31 cellular contexts compared by ENCODE assay signal in genomic region chr13:25186187-25186586, GRCh38. TPM values are rescaled to one million over a fixed set of nuclear protein-coding genes. Genes with fewer than 3 reads are reported as not detected.
A peak's percentile ranks its signal among the peaks of the same experiment; 100 is the strongest.
DNase-seq lines count a peak whose midpoint lies in the region; ATAC-seq and TF ChIP-seq lines count a peak whose summit lies in the region.
"Had no signal": no experiment of that assay in that cellular context is flagged by ENCODE, and none has a peak within 500 bp of the region (broad histone marks: within the 10 kb centered on the region; RNA-seq: fewer than 3 reads in every experiment).

No MANE protein-coding gene starts in this region.

- no peak overlapping the region for H3K4me3 Mint-ChIP-seq in osteocyte (ENCODE audit: unreplicated experiment)
- H3K4me3 Mint-ChIP-seq in natural killer cell treated with Interleukin-12 subunit alpha and Interleukin-12 subunit beta and Interleukin-15 and Interleukin-18, amount 100 ng/mL, for 72 hours: no peak overlapping the region
- H3K4me3 Mint-ChIP-seq: activated naive CD8-positive, alpha-beta T cell treated with anti-CD3 and anti-CD28 coated beads, Interleukin-2, amount 10 ng/mL, durations not matched to agents 7 days and 5 days; natural killer cell had no signal

- no peak for TF ChIP-seq CTCF in GM13977 (IDR thresholded peaks at IDR 0.05; ENCODE audit: extremely low read depth, insufficient read depth, missing control alignments)
- no peak for TF ChIP-seq CTCF in osteocyte (IDR thresholded peaks at IDR 0.05)

- in situ Hi-C loops in GM13977 (cut with MboI; ENCODE audit: low pct_unique_long_range_greater_than_20kb, low sequenced_read_pairs, unreplicated experiment): no loop called here

- peak; percentile 36 for ATAC-seq in GM21367 (IDR thresholded peaks at IDR 0.05; ENCODE audit: unreplicated experiment)
- peak; percentile 45 for ATAC-seq in HG03095 (IDR thresholded peaks at IDR 0.05; ENCODE audit: unreplicated experiment)
- no peak for ATAC-seq in natural killer cell treated with Interleukin-12 subunit alpha and Interleukin-12 subunit beta and Interleukin-15 and Interleukin-18, amount 100 ng/mL, for 72 hours
- ATAC-seq: esophagus mucosa, heart left ventricle, lower lobe of right lung, natural killer cell had no signal

- H3K4me1 Mint-ChIP-seq in osteocyte (ENCODE audit: unreplicated experiment): no peaks in the 10 kb centered on the region
- H3K4me1 Mint-ChIP-seq in natural killer cell treated with Interleukin-12 subunit alpha and Interleukin-12 subunit beta and Interleukin-15 and Interleukin-18, amount 100 ng/mL, for 72 hours (ENCODE audit: low read depth in 2 of 2): no peaks in the 10 kb centered on the region
- H3K4me1 Mint-ChIP-seq: activated naive CD8-positive, alpha-beta T cell treated with anti-CD3 and anti-CD28 coated beads, Interleukin-2, amount 10 ng/mL, durations not matched to agents 7 days and 5 days; natural killer cell had no signal

- no peaks in the 10 kb centered on the region for H3K9me3 Mint-ChIP-seq in osteocyte (ENCODE audit: unreplicated experiment)
- H3K9me3 Mint-ChIP-seq in natural killer cell treated with Interleukin-12 subunit alpha and Interleukin-12 subunit beta and Interleukin-15 and Interleukin-18, amount 100 ng/mL, for 72 hours: no peaks in the 10 kb centered on the region
- H3K9me3 Mint-ChIP-seq: activated naive CD8-positive, alpha-beta T cell treated with anti-CD3 and anti-CD28 coated beads, Interleukin-2, amount 10 ng/mL, durations not matched to agents 7 days and 5 days; natural killer cell had no signal

- no peaks in the 10 kb centered on the region for H3K36me3 Mint-ChIP-seq in osteocyte (ENCODE audit: unreplicated experiment)
- no peaks in the 10 kb centered on the region for H3K36me3 Mint-ChIP-seq in natural killer cell treated with Interleukin-12 subunit alpha and Interleukin-12 subunit beta and Interleukin-15 and Interleukin-18, amount 100 ng/mL, for 72 hours
- H3K36me3 Mint-ChIP-seq: activated naive CD8-positive, alpha-beta T cell treated with anti-CD3 and anti-CD28 coated beads, Interleukin-2, amount 10 ng/mL, durations not matched to agents 7 days and 5 days; natural killer cell had no signal

- peak; percentile 43 for DNase-seq in GM13977 (ENCODE audit: low spot score)
- peak; percentile 59 for DNase-seq in osteocyte (ENCODE audit: extremely low spot score, unreplicated experiment)
- no peak for DNase-seq in NCI-H510A treated with DMSO at 0.1 percent for 48 hours (lab: John Stamatoyannopoulos, UW)
- DNase-seq in natural killer cell treated with Interleukin-12 subunit alpha and Interleukin-12 subunit beta and Interleukin-15 and Interleukin-18, amount 100 ng/mL, for 72 hours (ENCODE audit: low spot score): no peak
- no peak for DNase-seq in kidney glomerular epithelial cell (lab: John Stamatoyannopoulos, UW)
- DNase-seq: activated CD4-positive, alpha-beta T cell treated with anti-CD3 and anti-CD28 coated beads for 4 hours; activated gamma-delta T cell; activated naive CD8-positive, alpha-beta T cell treated with anti-CD3 and anti-CD28 coated beads, Interleukin-2, amount 10 ng/mL, durations not matched to agents 7 days and 5 days; activated T-cell treated with anti-CD3 and anti-CD28 coated beads, Interleukin-2, amount 50 U/mL, for 1 hour; DND-41; foreskin fibroblast; HCEC 1CT; heart left ventricle; lower lobe of right lung; natural killer cell; NCI-H1048; NCI-H187; NCI-H2171; NCI-H524 treated with DMSO at 0.1 percent for 48 hours; ovary; retina; Right ventricle myocardium superior; small intestine; stimulated activated CD4-positive, alpha-beta T cell treated with anti-CD3 and anti-CD28 coated beads, Interleukin-1b, Interleukin-23, amount 100 ng/mL, for 48 hours; trophoblast cell had no signal

- no peak overlapping the region for H3K27ac Mint-ChIP-seq in osteocyte (ENCODE audit: unreplicated experiment)
- H3K27ac Mint-ChIP-seq in natural killer cell treated with Interleukin-12 subunit alpha and Interleukin-12 subunit beta and Interleukin-15 and Interleukin-18, amount 100 ng/mL, for 72 hours: no peak overlapping the region
- H3K27ac Mint-ChIP-seq: activated naive CD8-positive, alpha-beta T cell treated with anti-CD3 and anti-CD28 coated beads, Interleukin-2, amount 10 ng/mL, durations not matched to agents 7 days and 5 days; IgD-negative memory B cell; natural killer cell had no signal

- H3K27me3 Mint-ChIP-seq in osteocyte (ENCODE audit: unreplicated experiment): peaks cover 47% of the 10 kb centered on the region
- peaks cover 29 to 63% of the 10 kb centered on the region in 2 donors for H3K27me3 Mint-ChIP-seq in natural killer cell treated with Interleukin-12 subunit alpha and Interleukin-12 subunit beta and Interleukin-15 and Interleukin-18, amount 100 ng/mL, for 72 hours

RNA-seq across cellular contexts. Expression of gene AMER2, which starts 14.1 kb away (rescaled TPM):
- total RNA-seq in osteocyte: not detected in 2 replicates
- total RNA-seq in natural killer cell treated with Interleukin-12 subunit alpha and Interleukin-12 subunit beta and Interleukin-15 and Interleukin-18, amount 100 ng/mL, for 72 hours: not detected
- total RNA-seq: activated CD8-positive, alpha-beta memory T cell treated with anti-CD3 and anti-CD28 coated beads for 36 hours; activated naive CD8-positive, alpha-beta T cell treated with anti-CD3 and anti-CD28 coated beads, Interleukin-2, amount 10 ng/mL, durations not matched to agents 7 days and 5 days; ascending aorta; esophagus mucosa; heart left ventricle; lower lobe of right lung; natural killer cell; Right ventricle myocardium superior had no signal

Comparison
In these comparisons a context has a peak if more than half of its experiments do, and no peak if none do; other contexts are left out.
1. DNase-seq: peak in GM13977 (single experiment) and osteocyte (single experiment); none in NCI-H510A treated with DMSO at 0.1 percent for 48 hours (single experiment), natural killer cell treated with Interleukin-12 subunit alpha and Interleukin-12 subunit beta and Interleukin-15 and Interleukin-18, amount 100 ng/mL, for 72 hours (single experiment) and kidney glomerular epithelial cell (single experiment).
2. ATAC-seq: peak in GM21367 (single experiment) and HG03095 (single experiment); none in natural killer cell treated with Interleukin-12 subunit alpha and Interleukin-12 subunit beta and Interleukin-15 and Interleukin-18, amount 100 ng/mL, for 72 hours (0 of 2).